ENCODE assay signal across 35 cellular contexts in the genomic region with DNA sequence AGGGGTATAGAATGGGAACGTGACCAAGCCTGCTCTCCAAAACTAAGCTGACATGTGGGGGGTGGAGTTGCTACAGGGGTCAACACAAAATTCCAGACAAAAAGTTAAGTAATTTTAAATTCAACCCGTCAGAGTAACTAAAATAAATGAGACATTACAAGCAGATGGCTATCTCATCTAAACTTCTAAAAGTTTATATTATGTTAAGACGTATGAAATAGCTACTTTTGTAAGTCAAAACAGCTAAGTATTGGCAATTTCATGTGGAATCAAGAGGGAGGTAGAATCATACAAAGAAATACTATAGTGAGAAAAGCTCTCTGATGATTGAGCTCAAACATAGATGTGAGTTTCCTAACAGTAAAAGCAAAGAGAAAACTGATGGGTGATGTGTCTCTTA.
"Had no signal": no experiment of that assay in that cellular context is flagged by ENCODE, and none has a peak within 500 bp of the region (broad histone marks: within the 10 kb centered on the region; RNA-seq: fewer than 3 reads in every experiment).

No MANE protein-coding gene starts in this region.

- DNase-seq: Karpas-422, Kasumi-1, MG63, MM.1S, MV-4-11, NCI-H1048, NCI-H1092, NCI-H1092 treated with DMSO at 0.1 percent for 48 hours, NCI-H1105, NCI-H1105 treated with DMSO at 0.1 percent for 48 hours, NCI-H1417, NCI-H1417 treated with DMSO at 0.1 percent for 48 hours, NCI-H1436, NCI-H1436 treated with DMSO at 0.1 percent for 48 hours, NCI-H146, NCI-H1694, NCI-H1694 treated with DMSO at 0.1 percent for 48 hours, NCI-H187, NCI-H187 treated with DMSO at 0.1 percent for 48 hours, NCI-H1930, NCI-H2029, NCI-H2029 treated with DMSO at 0.1 percent for 48 hours, NCI-H2081, NCI-H2081 treated with DMSO at 0.1 percent for 48 hours, NCI-H2107, NCI-H2171, NCI-H2171 treated with DMSO at 0.1 percent for 48 hours, NCI-H2227 treated with DMSO at 0.1 percent for 48 hours, NCI-H226, NCI-H345, NCI-H446, NCI-H446 treated with DMSO at 0.1 percent for 48 hours, NCI-H510A, NCI-H510A treated with DMSO at 0.1 percent for 48 hours, NCI-H524 had no signal

- H3K4me3 ChIP-seq: MG63 had no signal

- H3K9me3 ChIP-seq: MG63 had no signal

- H3K36me3 ChIP-seq: MG63 had no signal
